ENCODE assay signal across 14 cellular contexts in the genomic region with DNA sequence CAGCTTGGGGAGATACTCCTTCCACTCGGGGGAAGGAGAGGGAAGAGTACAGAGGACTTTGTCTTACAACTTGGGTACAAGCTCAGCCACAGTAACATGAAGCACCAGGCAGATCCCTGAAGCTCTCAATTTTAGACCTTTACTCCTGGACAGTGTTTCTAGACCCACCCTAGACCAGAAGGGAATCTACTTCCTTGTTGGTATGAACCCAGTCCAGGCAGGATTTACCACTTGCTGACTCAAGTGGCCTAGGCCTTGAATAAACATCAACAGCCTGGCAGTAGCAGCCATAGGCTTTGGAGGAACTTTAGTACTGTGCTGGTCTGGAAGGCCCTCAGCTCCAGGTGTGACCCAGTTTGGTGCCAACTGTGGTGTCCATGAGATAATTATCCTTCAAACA.
DNase-seq lines count a peak whose midpoint lies in the region; ATAC-seq and TF ChIP-seq lines count a peak whose summit lies in the region.
"Had no signal": no experiment of that assay in that cellular context is flagged by ENCODE, and none has a peak within 500 bp of the region (broad histone marks: within the 10 kb centered on the region; RNA-seq: fewer than 3 reads in every experiment).

No MANE protein-coding gene starts in this region.

- TF ChIP-seq CTCF in colonic mucosa (IDR thresholded peaks at IDR 0.05) (no peak), GM10266 (IDR thresholded peaks at IDR 0.05; ENCODE audit: control insufficient read depth, insufficient read depth, low read depth, missing control alignments) (no peak)

- H2BK12ac ChIP-seq in mesenchymal stem cell (ENCODE audit: low read length in 2 of 2), result no peak overlapping the region

- intact Hi-C loops in colonic mucosa (cut with DNase I), result no loop called here

- no peak overlapping the region for H4K8ac ChIP-seq in mesenchymal stem cell (ENCODE audit: low read length)

- H2BK15ac ChIP-seq in mesenchymal stem cell (ENCODE audit: low read depth, poor library complexity, severe bottlenecking), result no peak overlapping the region

- H3K36me3 ChIP-seq in colonic mucosa (no peaks in the 10 kb centered on the region), mesenchymal stem cell (ENCODE audit: control insufficient read depth in 1 of 2, insufficient read depth in 2 of 2, low read depth in 1 of 2, low read length in 2 of 2) (no peaks in the 10 kb centered on the region)
- H3K36me3 ChIP-seq: BE2C had no signal

- H3K27ac ChIP-seq in colonic mucosa (peak overlapping the region; percentile 38), mesenchymal stem cell (ENCODE audit: low read length, poor library complexity, severe bottlenecking) (no peak overlapping the region)
- H3K27ac ChIP-seq: C4-2B had no signal

- 100% methylated on average over 1 of the region's 1 CpG for WGBS in mesenchymal stem cell

- no peak overlapping the region for H2BK5ac ChIP-seq in mesenchymal stem cell (ENCODE audit: low read depth, low read length, poor library complexity, severe bottlenecking)

- no peaks in the 10 kb centered on the region for H3K9me3 ChIP-seq in colonic mucosa
- no peaks in the 10 kb centered on the region for H3K9me3 ChIP-seq in mesenchymal stem cell (ENCODE audit: control insufficient read depth, low read length)
- H3K9me3 ChIP-seq: BE2C had no signal

- no peak for ATAC-seq in HG03342 (IDR thresholded peaks at IDR 0.05; ENCODE audit: unreplicated experiment)
- ATAC-seq: GM23338, K562 had no signal

- H2BK120ac ChIP-seq in mesenchymal stem cell (ENCODE audit: low read depth, low read length), result no peak overlapping the region

- H3K4me1 ChIP-seq in colonic mucosa (no peaks in the 10 kb centered on the region), mesenchymal stem cell (ENCODE audit: control insufficient read depth, insufficient read depth, low read depth, low read length) (no peaks in the 10 kb centered on the region)

- H3K9ac ChIP-seq in colonic mucosa (ENCODE audit: low read depth in 2 of 2, low read length in 2 of 2) (no peak overlapping the region), mesenchymal stem cell (ENCODE audit: low read length) (no peak overlapping the region)

- no peak overlapping the region for H3K18ac ChIP-seq in mesenchymal stem cell (ENCODE audit: low read depth in 1 of 2, low read length in 2 of 2)

- H2AFZ ChIP-seq in mesenchymal stem cell (ENCODE audit: low read depth, low read length), result peak overlapping the region; percentile 43
- H2AFZ ChIP-seq: GM23338 had no signal

- DNase-seq in DMS53 (lab: John Stamatoyannopoulos, UW) (peak; percentile 96), HT-29 (ENCODE audit: low spot score) (peak; percentile 12), colonic mucosa (peak; percentile 19), mesenchymal stem cell (no peak), Ammon's horn (ENCODE audit: low spot score) (no peak), GM10266 (ENCODE audit: extremely low spot score) (no peak), NCI-H446 treated with DMSO at 0.1 percent for 48 hours (lab: John Stamatoyannopoulos, UW) (no peak)
- DNase-seq: BE2C; CD4-positive, alpha-beta memory T cell; H9 had no signal

- H3K79me1 ChIP-seq in mesenchymal stem cell (replicated peaks; ENCODE audit: low read length, poor library complexity, severe bottlenecking), result no peaks in the 10 kb centered on the region

- H2AK5ac ChIP-seq in mesenchymal stem cell (ENCODE audit: low read length, severe bottlenecking), result no peak overlapping the region

- H3K4me2 ChIP-seq in mesenchymal stem cell (ENCODE audit: low read length, poor library complexity, severe bottlenecking), result no peak overlapping the region
- H3K4me2 ChIP-seq: GM23338 had no signal

- no peak overlapping the region for H3K23ac ChIP-seq in mesenchymal stem cell (ENCODE audit: low read length in 2 of 2)

- H3K4ac ChIP-seq in mesenchymal stem cell (ENCODE audit: low read depth in 1 of 2, low read length in 2 of 2), result no peak overlapping the region

- H3K27me3 ChIP-seq in colonic mucosa (no peaks in the 10 kb centered on the region), mesenchymal stem cell (ENCODE audit: control insufficient read depth in 1 of 2, insufficient read depth in 1 of 2, low read length in 2 of 2) (peaks cover 0 to 12% of the 10 kb centered on the region in 2 experiments)

- H3K4me3 ChIP-seq in colonic mucosa (no peak overlapping the region), mesenchymal stem cell (ENCODE audit: insufficient read depth in 1 of 2, low read depth in 1 of 2, low read length in 2 of 2) (no peak overlapping the region)
- H3K4me3 ChIP-seq: GM23338, K562 had no signal

- no peak overlapping the region for H3K14ac ChIP-seq in mesenchymal stem cell (ENCODE audit: low read length in 2 of 2)

- no peak overlapping the region for H4K91ac ChIP-seq in mesenchymal stem cell (ENCODE audit: low read length)

Comparison
In these comparisons a context has a peak if more than half of its experiments do, and no peak if none do; other contexts are left out.
1. DNase-seq: peak in DMS53 (single experiment), HT-29 (single experiment) and colonic mucosa (single experiment); none in mesenchymal stem cell (single experiment), Ammon's horn (single experiment), GM10266 (single experiment) and NCI-H446 treated with DMSO at 0.1 percent for 48 hours (single experiment).